In genomic region chr12:118372541-118373495, GRCh38 we compare ENCODE assay signal across 8 cellular contexts. TPM values are rescaled to one million over a fixed set of nuclear protein-coding genes. Genes with fewer than 3 reads are reported as not detected.
DNase-seq lines count a peak whose midpoint lies in the region; ATAC-seq, FAIRE-seq and TF ChIP-seq lines count a peak whose summit lies in the region.

TAOK3 (minus strand) TSS chr12:118372907; CDS start chr12:118255567, 117,340 bp downstream.

- H3K4me1 ChIP-seq in pancreas (peaks cover 7 to 12% (median 8%) of the 10 kb centered on the region in 3 donors), tibial artery (peaks cover 5 to 60% (median 38%) of the 10 kb centered on the region in 4 donors)

- H3K36me3 ChIP-seq in pancreas: no peaks in the 10 kb centered on the region
- H3K36me3 ChIP-seq in tibial artery: no peaks in the 10 kb centered on the region

- peak within 1 kb of the TSS; percentile 97 for H3K4me3 ChIP-seq in GM12864 (ENCODE audit: low read depth, low read length)
- H3K4me3 ChIP-seq in pancreas: peak within 1 kb of the TSS; percentile 68 to 93 (median 87)
- H3K4me3 ChIP-seq in tibial artery: peak within 1 kb of the TSS; percentile 83 to 93

- TF ChIP-seq CTCF in GM12864 (IDR thresholded peaks at IDR 0.05; ENCODE audit: low read depth, low read length, missing control alignments) (no peak), pancreas (IDR thresholded peaks at IDR 0.05) (no peak), tibial artery (IDR thresholded peaks at IDR 0.05) (no peak)

- H3K27me3 ChIP-seq in pancreas: no peaks in the 10 kb centered on the region
- no peaks in the 10 kb centered on the region for H3K27me3 ChIP-seq in tibial artery

- 0 to 1% methylated on average over 72 to 75 of the region's 75 CpGs for WGBS in pancreas, 2 donors

- FAIRE-seq in pancreas (lab: Jason Lieb, UNC): no peak

- peak within 1 kb of the TSS; percentile 31 to 94 (median 74) for H3K27ac ChIP-seq in pancreas
- H3K27ac ChIP-seq in tibial artery: peak within 1 kb of the TSS; percentile 72 to 88

- DNase-seq in GM12864 (ENCODE audit: low read depth): peak; percentile 96
- DNase-seq in NCI-H1417 (lab: John Stamatoyannopoulos, UW): peak; percentile 97 to 99 (median 98)
- DNase-seq in SW 1271 (lab: John Stamatoyannopoulos, UW): peak; percentile 95 to 99
- peak; percentile 93 for DNase-seq in activated naive CD8-positive, alpha-beta T cell treated with anti-CD3 and anti-CD28 coated beads, Interleukin-2, amount 50 U/mL, for 16 hours (ENCODE audit: low read depth, low spot score)
- DNase-seq in Right ventricle myocardium inferior (ENCODE audit: missing footprints): peak; percentile 100
- DNase-seq in pancreas: peak; percentile 95 to 99 (median 98)
- peak; percentile 100 for DNase-seq in tibial artery

- ATAC-seq in HG02759 (IDR thresholded peaks at IDR 0.05; ENCODE audit: unreplicated experiment) (peak; percentile 84), Right ventricle myocardium inferior (peak; percentile 97), pancreas (peak; percentile 89 to 94 (median 90))

- intact Hi-C loops in Right ventricle myocardium inferior (cut with DNase I) (loop anchor here (2.0 to 10.0 kb wide), 3 partner anchors 236 to 358 kb away; partner anchors contain the start of genes PEBP1, RFC5 and WSB2), pancreas (cut with DNase I) (loop anchor here in 1 of 3 donors (10.0 kb wide), 3 partner anchors 188 to 498 kb away; no protein-coding TSS in a partner anchor), tibial artery (cut with DNase I; ENCODE audit: low total_unique reads) (loop anchor here (10.0 kb wide), 2 partner anchors 238 to 498 kb away; partner anchors contain the start of gene PEBP1)

- H3K9me3 ChIP-seq in pancreas (no peaks in the 10 kb centered on the region), tibial artery (no peaks in the 10 kb centered on the region)

RNA-seq across cellular contexts. Expression of gene TAOK3, which starts in this region (rescaled TPM):
- total RNA-seq in Right ventricle myocardium inferior (20.3 TPM), pancreas (10 to 100 TPM in 4 of 6 donors, 1 to 10 TPM in 2; 8.9 to 21.0 (median 12.5) TPM)
- 10 to 100 TPM in 1 of 2 donors, 1 to 10 TPM in 1; 7.9 to 11.1 TPM for polyA plus RNA-seq in pancreas

Comparison
In these comparisons a context has a peak if more than half of its experiments do, and no peak if none do; other contexts are left out.
1. Peak in every context shown above with its lines: DNase-seq, ATAC-seq, H3K4me3 ChIP-seq and H3K27ac ChIP-seq.